In the genomic region with DNA sequence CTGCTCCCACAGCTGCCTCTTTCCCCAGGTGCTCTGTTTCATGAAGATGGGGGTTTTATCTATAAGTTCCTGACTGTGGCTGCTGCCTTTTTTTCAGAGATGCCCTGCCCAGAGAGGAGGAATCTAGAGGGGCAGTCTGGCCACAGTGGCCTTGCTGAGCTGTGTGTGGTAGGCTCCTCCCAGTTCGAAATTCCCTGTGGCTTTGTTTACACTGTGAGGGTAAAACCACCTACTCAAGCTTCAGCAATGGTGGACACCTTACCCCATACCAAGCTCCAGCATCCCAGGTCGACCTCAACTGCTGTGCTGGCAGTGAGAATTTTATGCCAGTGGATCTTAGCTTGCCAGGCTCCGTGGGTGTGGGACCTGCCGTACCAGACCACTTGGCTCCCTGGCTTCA, we compare ENCODE assay signal across 20 cellular contexts.
"Had no signal": no experiment of that assay in that cellular context is flagged by ENCODE, and none has a peak within 500 bp of the region (broad histone marks: within the 10 kb centered on the region; RNA-seq: fewer than 3 reads in every experiment).

No MANE protein-coding gene starts in this region.

- H3K4me2 ChIP-seq: smooth muscle cell had no signal

- H3K27ac ChIP-seq: heart left ventricle, left ventricle myocardium inferior, pancreas, psoas muscle, right lobe of liver, stomach, testis, tibial artery, uterus had no signal

- H3K27me3 ChIP-seq: heart left ventricle, pancreas, right lobe of liver, stomach, testis, tibial artery, uterus had no signal

- ATAC-seq: heart left ventricle; mucosa of descending colon; naive thymus-derived CD4-positive, alpha-beta T cell; pancreas; psoas muscle; right lobe of liver; stimulated activated naive B cell treated with anti-CD40 and anti-IgM and Interleukin-4, amounts not matched to agents 10 μg/mL and 1 μg/mL and 100 μg/mL, for 72 hours; stimulated activated naive CD8-positive, alpha-beta T cell treated with anti-CD3 and anti-CD28 coated beads, Interleukin-15, Interleukin-2, amounts not matched to agents 100 U/mL and 50 U/mL, for 24 hours had no signal

- FAIRE-seq: pancreas had no signal

- DNase-seq: heart left ventricle; hypothalamus; islet precursor cell; left ventricle myocardium inferior; midbrain; mucosa of descending colon; naive thymus-derived CD4-positive, alpha-beta T cell; nucleus accumbens; pancreas; psoas muscle; right lobe of liver; stimulated activated CD4-positive, alpha-beta T cell treated with anti-CD3 and anti-CD28 coated beads, Interleukin-1b, Interleukin-23, amount 100 ng/mL, for 48 hours; stimulated activated CD4-positive, alpha-beta T cell treated with anti-CD3 and anti-CD28 coated beads, Interleukin-2, amount 100 ng/mL, for 48 hours; stimulated activated naive B cell treated with anti-CD40 and anti-IgM and Interleukin-4, amounts not matched to agents 10 μg/mL and 1 μg/mL and 100 μg/mL, for 72 hours; stimulated activated naive CD8-positive, alpha-beta T cell treated with anti-CD3 and anti-CD28 coated beads, Interleukin-15, Interleukin-2, amounts not matched to agents 100 U/mL and 50 U/mL, for 24 hours; stomach; testis; tibial artery; uterus had no signal

- H3K4me1 ChIP-seq: heart left ventricle, left ventricle myocardium inferior, pancreas, psoas muscle, right lobe of liver, stomach, testis, tibial artery, uterus had no signal

- H3K4me3 ChIP-seq: heart left ventricle, left ventricle myocardium inferior, mucosa of descending colon, pancreas, psoas muscle, right lobe of liver, smooth muscle cell, stomach, testis, tibial artery, uterus had no signal

- H3K9me3 ChIP-seq: mucosa of descending colon, pancreas, right lobe of liver, testis, tibial artery, uterus had no signal

- H3K36me3 ChIP-seq: pancreas, right lobe of liver, uterus had no signal
